In the genomic region with DNA sequence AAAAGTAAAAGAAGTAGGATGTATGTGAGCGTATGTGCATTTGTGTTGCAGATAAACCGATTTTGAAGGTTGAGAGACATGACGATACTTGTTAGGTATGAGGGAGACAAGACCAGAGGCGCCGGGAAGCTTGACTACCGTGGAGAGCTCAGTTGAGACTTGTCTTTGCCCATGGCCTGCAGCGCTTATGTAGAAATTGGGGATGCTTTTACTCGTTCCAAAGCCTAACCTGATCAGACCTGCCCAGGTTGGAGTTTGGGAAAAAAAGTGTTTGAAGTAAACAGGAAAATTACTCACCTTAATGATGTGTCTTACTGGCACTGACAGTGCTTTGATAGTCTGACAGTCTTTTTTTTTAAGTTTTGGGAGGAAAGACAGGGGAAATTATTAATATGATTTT, we compare ENCODE assay signal across 26 cellular contexts.
A peak's percentile ranks its signal among the peaks of the same experiment; 100 is the strongest.
DNase-seq lines count a peak whose midpoint lies in the region; ATAC-seq and TF ChIP-seq lines count a peak whose summit lies in the region.
"Had no signal": no experiment of that assay in that cellular context is flagged by ENCODE, and none has a peak within 500 bp of the region (broad histone marks: within the 10 kb centered on the region; RNA-seq: fewer than 3 reads in every experiment).

No MANE protein-coding gene starts in this region.

- H3K4me3 ChIP-seq in smooth muscle cell (no peak overlapping the region), left lung (no peak overlapping the region)
- H3K4me3 ChIP-seq: dorsolateral prefrontal cortex, gastroesophageal sphincter, pancreas had no signal

- no peaks in the 10 kb centered on the region for H3K79me2 ChIP-seq in smooth muscle cell (ENCODE audit: low read depth)

- H3K9me3 ChIP-seq in smooth muscle cell (replicated peaks; ENCODE audit: low read depth) (no peaks in the 10 kb centered on the region), left lung (no peaks in the 10 kb centered on the region)
- H3K9me3 ChIP-seq: gastroesophageal sphincter, pancreas had no signal

- CTCF ChIA-PET in RWPE1 (lab: Yijun Ruan, JAX) = no interaction called here

- WGBS in smooth muscle cell (ENCODE audit: low lambda C conversion rate) = 71% methylated on average over 8 of the region's 8 CpGs

- peak; percentile 96 for DNase-seq in NCI-H1105 (lab: John Stamatoyannopoulos, UW)
- DNase-seq in RWPE1 (ENCODE audit: low spot score) = peak; percentile 69
- peak; percentile 98 to 99 for DNase-seq in foreskin keratinocyte
- DNase-seq in smooth muscle cell (lab: John Stamatoyannopoulos, UW; ENCODE audit: unreplicated experiment) = no peak
- no peak for DNase-seq in left lung
- DNase-seq: ACHN; activated CD4-positive, alpha-beta memory T cell treated with anti-CD3 and anti-CD28 coated beads, Interleukin-2, amount 10 ng/mL, durations not matched to agents 7 days and 5 days; activated CD4-positive, CD25-positive, alpha-beta regulatory T cell treated with anti-CD3 and anti-CD28 coated beads, Interleukin-2, amount 50 U/mL, for 72 hours; activated CD8-positive, alpha-beta memory T cell treated with anti-CD3 and anti-CD28 coated beads, Interleukin-2, amount 50 U/mL, for 48 hours; amniotic stem cell; CD8-positive, alpha-beta memory T cell; DMS153; dorsolateral prefrontal cortex; H9; hypothalamus; left colon; NCI-H1417 treated with DMSO at 0.1 percent for 48 hours; NCI-H2029 treated with DMSO at 0.1 percent for 48 hours; NCI-H345; pancreas; small intestine; stimulated activated naive CD4-positive, alpha-beta T cell treated with Interleukin-2 at 50 U/mL for 16 hours had no signal

- peak overlapping the region; percentile 38; the same call in 1 of the 2 replicates for H3K27ac ChIP-seq in RWPE1
- H3K27ac ChIP-seq in foreskin keratinocyte = peak overlapping the region; percentile 97
- H3K27ac ChIP-seq in smooth muscle cell (ENCODE audit: low read depth) = peak overlapping the region; percentile 83
- no peak overlapping the region for H3K27ac ChIP-seq in left lung
- H3K27ac ChIP-seq: dorsolateral prefrontal cortex, gastroesophageal sphincter, HL-60, pancreas had no signal

- no peak overlapping the region for H3K4me2 ChIP-seq in smooth muscle cell

- no peaks in the 10 kb centered on the region for H3F3A ChIP-seq in smooth muscle cell (ENCODE audit: low read depth)

- ATAC-seq in foreskin keratinocyte (peak; percentile 91), GM21619 (IDR thresholded peaks at IDR 0.05; ENCODE audit: unreplicated experiment) (no peak), left lung (no peak), GM21381 (IDR thresholded peaks at IDR 0.05; ENCODE audit: unreplicated experiment) (no peak)
- ATAC-seq: gastroesophageal sphincter, left colon had no signal

- TF ChIP-seq CTCF in RWPE1 (conservative IDR thresholded peaks at IDR 0.05; ENCODE audit: low read depth) = no peak
- no peak for TF ChIP-seq CTCF in foreskin keratinocyte (conservative IDR thresholded peaks at IDR 0.05)
- TF ChIP-seq CTCF in smooth muscle cell (IDR thresholded peaks at IDR 0.05; ENCODE audit: borderline replicate concordance, insufficient read depth, poor library complexity, severe bottlenecking) = no peak
- TF ChIP-seq CTCF in left lung (IDR thresholded peaks at IDR 0.05) = no peak

- intact Hi-C loops in left lung (cut with DNase I) = no loop called here

- H3K36me3 ChIP-seq in smooth muscle cell (ENCODE audit: low read depth) (no peaks in the 10 kb centered on the region), left lung (no peaks in the 10 kb centered on the region)
- H3K36me3 ChIP-seq: gastroesophageal sphincter, pancreas had no signal

- POLR2A ChIA-PET in RWPE1 (lab: Yijun Ruan, JAX; ENCODE audit: low non-redundant PET) = interaction anchor here (0.6 kb wide), 1 partner anchor 9 kb away, joined by 4 read pairs; no protein-coding TSS in a partner anchor

- H4K20me1 ChIP-seq in smooth muscle cell (ENCODE audit: low read depth) = no peaks in the 10 kb centered on the region

- H3K4me1 ChIP-seq in foreskin keratinocyte = peaks cover 86% of the 10 kb centered on the region
- peaks cover 2% of the 10 kb centered on the region for H3K4me1 ChIP-seq in smooth muscle cell (ENCODE audit: low read depth)
- H3K4me1 ChIP-seq in left lung = no peaks in the 10 kb centered on the region
- H3K4me1 ChIP-seq: gastroesophageal sphincter, pancreas had no signal

- H3K9ac ChIP-seq in smooth muscle cell (ENCODE audit: low read depth) = peak overlapping the region; percentile 9

- H3K27me3 ChIP-seq in foreskin keratinocyte (no peaks in the 10 kb centered on the region), smooth muscle cell (ENCODE audit: low read depth) (no peaks in the 10 kb centered on the region), left lung (no peaks in the 10 kb centered on the region)
- H3K27me3 ChIP-seq: gastroesophageal sphincter, pancreas had no signal

- no peak overlapping the region for H2AFZ ChIP-seq in smooth muscle cell (ENCODE audit: low read depth)

Comparison
In these comparisons a context has a peak if more than half of its experiments do, and no peak if none do; other contexts are left out.
1. DNase-seq: peak in NCI-H1105 (single experiment), RWPE1 (single experiment) and foreskin keratinocyte (2 of 2); none in smooth muscle cell (single experiment) and left lung (0 of 2).
2. H3K27ac ChIP-seq: peak in RWPE1 (single experiment), foreskin keratinocyte (single experiment) and smooth muscle cell (single experiment); none in left lung (0 of 2).